Comparison of ENCODE assay signal across 26 cellular contexts in the genomic region with DNA sequence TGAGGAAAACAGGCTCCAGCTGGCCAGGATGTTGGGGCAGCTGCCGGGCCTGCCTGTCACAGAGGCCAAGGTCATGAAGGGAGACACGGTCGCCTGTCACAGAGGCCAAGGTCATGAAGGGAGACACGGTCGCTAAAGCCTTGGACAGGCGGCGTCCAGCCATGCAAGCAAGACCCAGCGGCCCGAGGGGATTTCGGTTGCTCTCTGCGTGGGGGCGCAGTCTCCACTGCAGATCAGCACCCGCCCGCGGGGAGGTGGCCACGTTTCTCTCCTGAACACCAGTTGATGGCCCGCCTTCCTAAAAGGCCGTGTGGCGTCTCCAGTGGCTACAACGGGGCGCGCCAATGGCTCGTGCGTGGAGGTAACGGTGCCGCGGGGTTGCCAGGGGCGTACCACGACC.
DNase-seq lines count a peak whose midpoint lies in the region; ATAC-seq, FAIRE-seq and TF ChIP-seq lines count a peak whose summit lies in the region.
"Had no signal": no experiment of that assay in that cellular context is flagged by ENCODE, and none has a peak within 500 bp of the region (broad histone marks: within the 10 kb centered on the region; RNA-seq: fewer than 3 reads in every experiment).

No MANE protein-coding gene starts in this region.

- no peaks in the 10 kb centered on the region for H3K79me2 ChIP-seq in HepG2 (ENCODE audit: insufficient read depth, low read length)
- H3K79me2 ChIP-seq in mesendoderm (ENCODE audit: control insufficient read depth, insufficient read depth, low read length) = no peaks in the 10 kb centered on the region

- no peak overlapping the region for H2BK120ac ChIP-seq in mesendoderm (ENCODE audit: low read depth, low read length)

- H2AFZ ChIP-seq in HepG2 (ENCODE audit: low read length) = no peak overlapping the region

- H3K9me3 ChIP-seq in HepG2 (ENCODE audit: low read length) = no peaks in the 10 kb centered on the region
- H3K9me3 ChIP-seq: BE2C, BLaER1 had no signal

- peaks cover 9% of the 10 kb centered on the region for H3K27me3 Mint-ChIP-seq in chondrocyte (ENCODE audit: low read depth)
- H3K27me3 Mint-ChIP-seq: CD4-positive, alpha-beta memory T cell had no signal

- FAIRE-seq in HepG2 (lab: Jason Lieb, UNC) = no peak
- FAIRE-seq: A204.1, GM12878, GM12892, GM18507 had no signal

- no peaks in the 10 kb centered on the region for H3K4me1 Mint-ChIP-seq in chondrocyte (ENCODE audit: low read depth)
- H3K4me1 Mint-ChIP-seq: CD14-positive monocyte; CD4-positive, alpha-beta memory T cell had no signal

- in situ Hi-C loops in HepG2 (cut with HindIII; ENCODE audit: extremely low pct_ligation_motif_present, low pct_unique_long_range_greater_than_20kb) = no loop called here

- no peak overlapping the region for H3K56ac ChIP-seq in mesendoderm (ENCODE audit: low read length)

- intact Hi-C loops in HepG2 (cut with micrococcal nuclease; ENCODE audit: unreplicated experiment) = no loop called here

- TF ChIP-seq POLR2A in HepG2 (IDR thresholded peaks at IDR 0.05; ENCODE audit: insufficient read depth in 1 of 2, low read depth in 2 of 2, low read length in 2 of 2) = no peak

- TF ChIP-seq EP300 in HepG2 (IDR thresholded peaks at IDR 0.05; ENCODE audit: low read depth in 2 of 2, low read length in 2 of 2) = no peak
- no peak for TF ChIP-seq EP300 in HepG2 (CRISPR knock-in tag; IDR thresholded peaks at IDR 0.05; ENCODE audit: borderline replicate concordance)

- no peaks in the 10 kb centered on the region for H4K20me1 ChIP-seq in HepG2 (ENCODE audit: insufficient read depth, low read length)
- H4K20me1 ChIP-seq: BLaER1 had no signal

- TF ChIP-seq RAD21 in HepG2 (CRISPR knock-in tag; IDR thresholded peaks at IDR 0.05) = no peak

- TF ChIP-seq CTCF in chondrocyte (IDR thresholded peaks at IDR 0.05) = no peak
- no peak for TF ChIP-seq CTCF in HepG2 (CRISPR knock-in tag; IDR thresholded peaks at IDR 0.05)

- H3K4me3 Mint-ChIP-seq in chondrocyte (ENCODE audit: unreplicated experiment) = no peak overlapping the region
- H3K4me3 Mint-ChIP-seq: CD14-positive monocyte; CD4-positive, alpha-beta memory T cell; CD4-positive, CD25-positive, alpha-beta regulatory T cell; CD8-positive, alpha-beta memory T cell had no signal

- H3K4me3 ChIP-seq in HepG2 (replicated peaks in 1 of 3; ENCODE audit: insufficient read depth in 1 of 3, low read depth in 2 of 3, low read length in 3 of 3) (no peak overlapping the region), mesendoderm (ENCODE audit: low read length) (no peak overlapping the region)
- H3K4me3 ChIP-seq: BLaER1, GM12878 had no signal

- no peak overlapping the region for H3K18ac ChIP-seq in mesendoderm (ENCODE audit: low read length)

- CTCF ChIA-PET in HepG2 (lab: Yijun Ruan, JAX; ENCODE audit: low intra/inter-chr PET ratio, low total read pairs) = no interaction called here

- H3K9ac ChIP-seq in HepG2 (ENCODE audit: insufficient read depth, low read depth, low read length) (no peak overlapping the region), mesendoderm (ENCODE audit: low read length) (no peak overlapping the region)
- H3K9ac ChIP-seq: BLaER1 had no signal

- H2BK15ac ChIP-seq in mesendoderm (replicated peaks; ENCODE audit: low read depth) = no peak overlapping the region

- no peaks in the 10 kb centered on the region for H3K36me3 Mint-ChIP-seq in chondrocyte (ENCODE audit: low read depth)
- H3K36me3 Mint-ChIP-seq: CD14-positive monocyte; CD4-positive, alpha-beta memory T cell; CD4-positive, CD25-positive, alpha-beta regulatory T cell; CD8-positive, alpha-beta memory T cell had no signal

- no peaks in the 10 kb centered on the region for H3K4me1 ChIP-seq in HepG2 (ENCODE audit: insufficient read depth, low read length)
- no peaks in the 10 kb centered on the region for H3K4me1 ChIP-seq in mesendoderm (ENCODE audit: control insufficient read depth, low read depth, low read length)
- H3K4me1 ChIP-seq: BE2C had no signal

- no peak overlapping the region for H3K4ac ChIP-seq in mesendoderm (ENCODE audit: low read depth, low read length)

- DNase-seq in chondrocyte (ENCODE audit: low spot score) (peak; percentile 67), HepG2 (ENCODE audit: low spot score) (no peak), NCI-H1436 treated with DMSO at 0.1 percent for 48 hours (lab: John Stamatoyannopoulos, UW) (no peak), mesendoderm (no peak), NCI-H82 (lab: John Stamatoyannopoulos, UW) (no peak)
- DNase-seq: 8988T; ACHN; BE2C; C1 segment of cervical spinal cord; CD4-positive, CD25-positive, alpha-beta regulatory T cell; CD8-positive, alpha-beta memory T cell; COR-L47; DMS 273 treated with DMSO at 0.1 percent for 48 hours; DMS153; DMS53; DMS79; DND-41; EL; GDM1 had no signal

- H3K9me3 Mint-ChIP-seq in chondrocyte (ENCODE audit: low read depth) = no peaks in the 10 kb centered on the region
- H3K9me3 Mint-ChIP-seq: CD4-positive, alpha-beta memory T cell; CD8-positive, alpha-beta memory T cell had no signal

- no peaks in the 10 kb centered on the region for H3K79me1 ChIP-seq in mesendoderm (ENCODE audit: low read length)

- no peaks in the 10 kb centered on the region for H3K36me3 ChIP-seq in HepG2 (replicated peaks in 1 of 2; ENCODE audit: control insufficient read depth in 1 of 2, insufficient read depth in 2 of 2, low read length in 2 of 2)
- H3K36me3 ChIP-seq in mesendoderm (ENCODE audit: control insufficient read depth, insufficient read depth, low read length) = no peaks in the 10 kb centered on the region
- H3K36me3 ChIP-seq: BE2C, BLaER1 had no signal

- H2BK5ac ChIP-seq in mesendoderm (ENCODE audit: low read length) = no peak overlapping the region

- WGBS in HepG2 (ENCODE audit: low lambda C conversion rate) = 78% methylated on average over 19 of the region's 29 CpGs
- no CpG with 5 or more reads among the region's 29 CpGs for WGBS in mesendoderm (ENCODE audit: extremely low coverage, insufficient coverage, low lambda C conversion rate)

- no peak overlapping the region for H3K27ac ChIP-seq in HepG2 (ENCODE audit: extremely low read length, insufficient read depth, low read length)
- H3K27ac ChIP-seq in mesendoderm (ENCODE audit: low read depth, low read length) = no peak overlapping the region
- H3K27ac ChIP-seq: BLaER1 had no signal

- no peak overlapping the region for H3K27ac Mint-ChIP-seq in chondrocyte (ENCODE audit: unreplicated experiment)
- H3K27ac Mint-ChIP-seq: CD14-positive monocyte; CD4-positive, alpha-beta memory T cell; CD4-positive, CD25-positive, alpha-beta regulatory T cell; CD8-positive, alpha-beta memory T cell had no signal

- H3K4me2 ChIP-seq in HepG2 (ENCODE audit: low read depth, low read length) (no peak overlapping the region), mesendoderm (ENCODE audit: low read length) (no peak overlapping the region)
- H3K4me2 ChIP-seq: BLaER1 had no signal

- no peaks in the 10 kb centered on the region for H3K27me3 ChIP-seq in HepG2 (ENCODE audit: control insufficient read depth in 1 of 2, insufficient read depth in 2 of 2, low read length in 2 of 2)
- no peaks in the 10 kb centered on the region for H3K27me3 ChIP-seq in mesendoderm (ENCODE audit: insufficient read depth, low read length, poor library complexity)
- H3K27me3 ChIP-seq: BE2C, BLaER1 had no signal

- no peak overlapping the region for H2AK5ac ChIP-seq in mesendoderm (ENCODE audit: low read length)

- no peak overlapping the region for H4K8ac ChIP-seq in mesendoderm (ENCODE audit: low read depth, low read length)

- POLR2A ChIA-PET in HepG2 (lab: Yijun Ruan, JAX) = interaction anchor here (1.1 kb wide), 1 partner anchor 8 kb away, joined by 3 read pairs; no protein-coding TSS in a partner anchor

- no peak overlapping the region for H4K5ac ChIP-seq in mesendoderm (ENCODE audit: low read length)

- no peak overlapping the region for H3K23ac ChIP-seq in mesendoderm (ENCODE audit: low read length)

- ATAC-seq in HepG2 = no peak
- ATAC-seq: GM12878 had no signal

- no TSS peak for BruUV-seq in HepG2 (replicated peaks; lab: Mats Ljungman, UMichigan)

TF ChIP-seq in HepG2, 621 proteins besides CTCF, POLR2A, EP300 and RAD21 (continues in another document):
- TF ChIP-seq ZNF160 (CRISPR knock-in tag; IDR thresholded peaks at IDR 0.05) = no peak
- TF ChIP-seq RXRA (CRISPR knock-in tag; IDR thresholded peaks at IDR 0.05) = peak; percentile 31; the same call in 1 of the 2 replicates
- TF ChIP-seq, protein P1, sequence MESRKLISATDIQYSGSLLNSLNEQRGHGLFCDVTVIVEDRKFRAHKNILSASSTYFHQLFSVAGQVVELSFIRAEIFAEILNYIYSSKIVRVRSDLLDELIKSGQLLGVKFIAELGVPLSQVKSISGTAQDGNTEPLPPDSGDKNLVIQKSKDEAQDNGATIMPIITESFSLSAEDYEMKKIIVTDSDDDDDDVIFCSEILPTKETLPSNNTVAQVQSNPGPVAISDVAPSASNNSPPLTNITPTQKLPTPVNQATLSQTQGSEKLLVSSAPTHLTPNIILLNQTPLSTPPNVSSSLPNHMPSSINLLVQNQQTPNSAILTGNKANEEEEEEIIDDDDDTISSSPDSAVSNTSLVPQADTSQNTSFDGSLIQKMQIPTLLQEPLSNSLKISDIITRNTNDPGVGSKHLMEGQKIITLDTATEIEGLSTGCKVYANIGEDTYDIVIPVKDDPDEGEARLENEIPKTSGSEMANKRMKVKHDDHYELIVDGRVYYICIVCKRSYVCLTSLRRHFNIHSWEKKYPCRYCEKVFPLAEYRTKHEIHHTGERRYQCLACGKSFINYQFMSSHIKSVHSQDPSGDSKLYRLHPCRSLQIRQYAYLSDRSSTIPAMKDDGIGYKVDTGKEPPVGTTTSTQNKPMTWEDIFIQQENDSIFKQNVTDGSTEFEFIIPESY (CRISPR knock-in tag; IDR thresholded peaks at IDR 0.05) = 0 out of 2 replicates have a peak, but pooled peaks have one; percentile 34
